1 cellular context compared by ENCODE assay signal in the genomic region with DNA sequence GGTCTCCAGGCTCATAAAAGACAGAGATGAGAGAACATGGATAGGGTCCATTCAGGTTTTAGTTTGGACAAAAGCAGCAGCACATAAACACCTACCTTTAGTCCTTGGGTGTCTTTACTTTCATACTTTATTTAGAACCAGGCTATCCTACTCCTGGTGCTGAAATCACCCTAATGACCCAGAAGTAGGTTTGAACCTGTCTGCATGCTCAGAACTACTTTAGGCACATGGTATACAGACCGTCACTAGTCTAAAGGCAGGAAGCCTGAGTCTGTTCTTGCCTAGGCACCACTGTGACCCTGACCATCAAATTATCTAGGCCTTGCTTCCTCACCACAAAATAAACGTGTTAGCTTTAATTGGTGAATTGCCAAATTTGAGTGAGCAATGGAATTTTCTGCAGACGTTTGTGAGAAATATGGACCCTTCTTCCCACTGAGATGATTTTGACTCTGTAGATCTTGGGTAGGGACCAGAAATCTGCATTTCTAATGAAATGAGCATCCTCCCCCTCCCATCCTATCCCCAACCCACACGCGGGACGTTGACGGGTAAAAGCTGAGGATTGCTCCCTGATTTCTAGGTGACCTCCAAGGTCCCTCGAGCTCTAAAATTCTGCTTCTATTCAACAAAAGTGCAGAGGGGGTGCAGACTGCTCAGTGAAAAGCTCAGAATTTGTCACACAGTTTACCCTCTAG.
TF ChIP-seq lines count a peak whose summit lies in the region.

No MANE protein-coding gene starts in this region.

TF ChIP-seq in GM23338, 12 proteins besides CTCF, POLR2A, EP300 and RAD21 (continued from another document):
- TF ChIP-seq JUNB (IDR thresholded peaks at IDR 0.05; ENCODE audit: unreplicated experiment) (no peak), ZNF114 (CRISPR knock-in tag; IDR thresholded peaks at IDR 0.05) (no peak), NANOG (IDR thresholded peaks at IDR 0.05; ENCODE audit: borderline replicate concordance) (no peak), EZH2 (IDR thresholded peaks at IDR 0.05; ENCODE audit: low read depth, unreplicated experiment) (no peak), ZNF331 (CRISPR knock-in tag; IDR thresholded peaks at IDR 0.05; ENCODE audit: low read depth) (no peak), POLR2AphosphoS5 (IDR thresholded peaks at IDR 0.05; ENCODE audit: low read depth) (no peak), STAT1 (IDR thresholded peaks at IDR 0.05; ENCODE audit: unreplicated experiment) (no peak)
- TF ChIP-seq, protein P1, sequence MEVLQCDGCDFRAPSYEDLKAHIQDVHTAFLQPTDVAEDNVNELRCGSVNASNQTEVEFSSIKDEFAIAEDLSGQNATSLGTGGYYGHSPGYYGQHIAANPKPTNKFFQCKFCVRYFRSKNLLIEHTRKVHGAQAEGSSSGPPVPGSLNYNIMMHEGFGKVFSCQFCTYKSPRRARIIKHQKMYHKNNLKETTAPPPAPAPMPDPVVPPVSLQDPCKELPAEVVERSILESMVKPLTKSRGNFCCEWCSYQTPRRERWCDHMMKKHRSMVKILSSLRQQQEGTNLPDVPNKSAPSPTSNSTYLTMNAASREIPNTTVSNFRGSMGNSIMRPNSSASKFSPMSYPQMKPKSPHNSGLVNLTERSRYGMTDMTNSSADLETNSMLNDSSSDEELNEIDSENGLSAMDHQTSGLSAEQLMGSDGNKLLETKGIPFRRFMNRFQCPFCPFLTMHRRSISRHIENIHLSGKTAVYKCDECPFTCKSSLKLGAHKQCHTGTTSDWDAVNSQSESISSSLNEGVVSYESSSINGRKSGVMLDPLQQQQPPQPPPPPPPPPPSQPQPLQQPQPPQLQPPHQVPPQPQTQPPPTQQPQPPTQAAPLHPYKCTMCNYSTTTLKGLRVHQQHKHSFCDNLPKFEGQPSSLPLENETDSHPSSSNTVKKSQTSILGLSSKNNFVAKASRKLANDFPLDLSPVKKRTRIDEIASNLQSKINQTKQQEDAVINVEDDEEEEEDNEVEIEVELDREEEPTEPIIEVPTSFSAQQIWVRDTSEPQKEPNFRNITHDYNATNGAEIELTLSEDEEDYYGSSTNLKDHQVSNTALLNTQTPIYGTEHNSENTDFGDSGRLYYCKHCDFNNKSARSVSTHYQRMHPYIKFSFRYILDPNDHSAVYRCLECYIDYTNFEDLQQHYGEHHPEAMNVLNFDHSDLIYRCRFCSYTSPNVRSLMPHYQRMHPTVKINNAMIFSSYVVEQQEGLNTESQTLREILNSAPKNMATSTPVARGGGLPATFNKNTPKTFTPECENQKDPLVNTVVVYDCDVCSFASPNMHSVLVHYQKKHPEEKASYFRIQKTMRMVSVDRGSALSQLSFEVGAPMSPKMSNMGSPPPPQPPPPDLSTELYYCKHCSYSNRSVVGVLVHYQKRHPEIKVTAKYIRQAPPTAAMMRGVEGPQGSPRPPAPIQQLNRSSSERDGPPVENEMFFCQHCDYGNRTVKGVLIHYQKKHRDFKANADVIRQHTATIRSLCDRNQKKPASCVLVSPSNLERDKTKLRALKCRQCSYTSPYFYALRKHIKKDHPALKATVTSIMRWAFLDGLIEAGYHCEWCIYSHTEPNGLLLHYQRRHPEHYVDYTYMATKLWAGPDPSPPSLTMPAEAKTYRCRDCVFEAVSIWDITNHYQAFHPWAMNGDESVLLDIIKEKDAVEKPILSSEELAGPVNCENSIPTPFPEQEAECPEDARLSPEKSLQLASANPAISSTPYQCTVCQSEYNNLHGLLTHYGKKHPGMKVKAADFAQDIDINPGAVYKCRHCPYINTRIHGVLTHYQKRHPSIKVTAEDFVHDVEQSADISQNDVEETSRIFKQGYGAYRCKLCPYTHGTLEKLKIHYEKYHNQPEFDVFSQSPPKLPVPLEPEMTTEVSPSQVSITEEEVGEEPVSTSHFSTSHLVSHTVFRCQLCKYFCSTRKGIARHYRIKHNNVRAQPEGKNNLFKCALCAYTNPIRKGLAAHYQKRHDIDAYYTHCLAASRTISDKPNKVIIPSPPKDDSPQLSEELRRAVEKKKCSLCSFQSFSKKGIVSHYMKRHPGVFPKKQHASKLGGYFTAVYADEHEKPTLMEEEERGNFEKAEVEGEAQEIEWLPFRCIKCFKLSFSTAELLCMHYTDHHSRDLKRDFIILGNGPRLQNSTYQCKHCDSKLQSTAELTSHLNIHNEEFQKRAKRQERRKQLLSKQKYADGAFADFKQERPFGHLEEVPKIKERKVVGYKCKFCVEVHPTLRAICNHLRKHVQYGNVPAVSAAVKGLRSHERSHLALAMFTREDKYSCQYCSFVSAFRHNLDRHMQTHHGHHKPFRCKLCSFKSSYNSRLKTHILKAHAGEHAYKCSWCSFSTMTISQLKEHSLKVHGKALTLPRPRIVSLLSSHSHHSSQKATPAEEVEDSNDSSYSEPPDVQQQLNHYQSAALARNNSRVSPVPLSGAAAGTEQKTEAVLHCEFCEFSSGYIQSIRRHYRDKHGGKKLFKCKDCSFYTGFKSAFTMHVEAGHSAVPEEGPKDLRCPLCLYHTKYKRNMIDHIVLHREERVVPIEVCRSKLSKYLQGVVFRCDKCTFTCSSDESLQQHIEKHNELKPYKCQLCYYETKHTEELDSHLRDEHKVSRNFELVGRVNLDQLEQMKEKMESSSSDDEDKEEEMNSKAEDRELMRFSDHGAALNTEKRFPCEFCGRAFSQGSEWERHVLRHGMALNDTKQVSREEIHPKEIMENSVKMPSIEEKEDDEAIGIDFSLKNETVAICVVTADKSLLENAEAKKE (CRISPR knock-in tag; IDR thresholded peaks at IDR 0.05), result no peak
